12 cellular contexts compared by ENCODE assay signal in genomic region chr14:71549421-71549820, GRCh38.
DNase-seq lines count a peak whose midpoint lies in the region; ATAC-seq lines count a peak whose summit lies in the region.
"Had no signal": no experiment of that assay in that cellular context is flagged by ENCODE, and none has a peak within 500 bp of the region (broad histone marks: within the 10 kb centered on the region; RNA-seq: fewer than 3 reads in every experiment).

No MANE protein-coding gene starts in this region.

- in situ Hi-C loops in G401 (cut with HindIII; ENCODE audit: low sequenced_read_pairs): no loop called here

- ATAC-seq in HG03565 (IDR thresholded peaks at IDR 0.05; ENCODE audit: unreplicated experiment) (no peak), HG02938 (IDR thresholded peaks at IDR 0.05; ENCODE audit: unreplicated experiment) (no peak)
- ATAC-seq: A549 had no signal

- peak; percentile 70 for DNase-seq in G401 (ENCODE audit: low spot score)
- DNase-seq in MV-4-11 (lab: John Stamatoyannopoulos, UW): peak; percentile 31
- DNase-seq in cerebellum (ENCODE audit: low spot score): peak; percentile 35
- no peak for DNase-seq in central memory CD4-positive, alpha-beta T cell
- DNase-seq: CD8-positive, alpha-beta memory T cell; DMS79; GOT3; IMR-90; KBM-7 had no signal
